ENCODE assay signal across 18 cellular contexts in genomic region chr9:35501941-35502340, GRCh38. TPM values are rescaled to one million over a fixed set of nuclear protein-coding genes. Genes with fewer than 3 reads are reported as not detected.
DNase-seq lines count a peak whose midpoint lies in the region; ATAC-seq, FAIRE-seq and TF ChIP-seq lines count a peak whose summit lies in the region.
"Had no signal": no experiment of that assay in that cellular context is flagged by ENCODE, and none has a peak within 500 bp of the region (broad histone marks: within the 10 kb centered on the region; RNA-seq: fewer than 3 reads in every experiment).

No MANE protein-coding gene starts in this region.

- in situ Hi-C loops in Panc1 (cut with HindIII; ENCODE audit: low pct_unique_long_range_greater_than_20kb, low sequenced_read_pairs), result no loop called here

- POLR2A ChIA-PET in Panc1 (lab: Charles Lee), result no interaction called here

- H3K36me3 ChIP-seq in Panc1 (ENCODE audit: control insufficient read depth, insufficient read depth, low read length), result no peaks in the 10 kb centered on the region
- no peaks in the 10 kb centered on the region for H3K36me3 ChIP-seq in keratinocyte (ENCODE audit: control insufficient read depth in 2 of 2, extremely low read depth in 1 of 2, insufficient read depth in 2 of 2, low read length in 2 of 2)
- H3K36me3 ChIP-seq in tibial artery, result no peaks in the 10 kb centered on the region
- no peaks in the 10 kb centered on the region for H3K36me3 ChIP-seq in uterus
- H3K36me3 ChIP-seq: SJSA1 had no signal

- H3K27me3 ChIP-seq in Panc1 (ENCODE audit: control insufficient read depth, insufficient read depth, low read length) (no peaks in the 10 kb centered on the region), keratinocyte (ENCODE audit: control insufficient read depth, extremely low read depth, insufficient read depth, low read length) (no peaks in the 10 kb centered on the region), tibial artery (no peaks in the 10 kb centered on the region), uterus (no peaks in the 10 kb centered on the region)
- H3K27me3 ChIP-seq: SJSA1 had no signal

- dilution Hi-C loops in keratinocyte (cut with MboI; ENCODE audit: extremely low pct_ligation_motif_present, low sequenced_read_pairs), result no loop called here

- peak; percentile 29 for FAIRE-seq in keratinocyte (lab: Jason Lieb, UNC)

- intact Hi-C loops in Panc1 (cut with micrococcal nuclease; ENCODE audit: unreplicated experiment) (no loop called here), tibial artery (cut with DNase I; ENCODE audit: low total_unique reads) (no loop called here), uterus (cut with DNase I; ENCODE audit: low total_unique reads) (no loop called here), left cardiac atrium (cut with DNase I) (no loop called here)

- H3K9me3 ChIP-seq in Panc1 (ENCODE audit: control insufficient read depth, insufficient read depth, low read depth, low read length) (peaks cover 11% of the 10 kb centered on the region), keratinocyte (ENCODE audit: control insufficient read depth, low read depth, low read length) (no peaks in the 10 kb centered on the region), tibial artery (no peaks in the 10 kb centered on the region), uterus (no peaks in the 10 kb centered on the region)
- H3K9me3 ChIP-seq: SJSA1 had no signal

- no peaks in the 10 kb centered on the region for H3K9me1 ChIP-seq in keratinocyte (ENCODE audit: control insufficient read depth, extremely low read depth, insufficient read depth, low read length)

- no peak for TF ChIP-seq CTCF in Panc1 (IDR thresholded peaks at IDR 0.05)
- no peak for TF ChIP-seq CTCF in keratinocyte (optimal IDR thresholded peaks at IDR 0.05 in 1 of 3, IDR thresholded peaks at IDR 0.05 in 1 of 3, conservative IDR thresholded peaks at IDR 0.05 in 1 of 3; ENCODE audit: extremely low read depth in 1 of 3, insufficient read depth in 2 of 3, low read length in 3 of 3)
- no peak for TF ChIP-seq CTCF in tibial artery (IDR thresholded peaks at IDR 0.05)
- TF ChIP-seq CTCF in uterus (IDR thresholded peaks at IDR 0.05), result no peak

- BruUV-seq in Panc1 (replicated peaks; lab: Mats Ljungman, UMichigan), result no TSS peak

- H3K4me3 ChIP-seq in Panc1 (ENCODE audit: low read depth in 2 of 2, low read length in 2 of 2) (no peak overlapping the region), keratinocyte (ENCODE audit: control insufficient read depth in 2 of 3, extremely low read depth in 1 of 3, insufficient read depth in 2 of 3, low read depth in 1 of 3, low read length in 3 of 3) (no peak overlapping the region), tibial artery (no peak overlapping the region), uterus (no peak overlapping the region)
- H3K4me3 ChIP-seq: PC-9, SJSA1 had no signal

- H2AFZ ChIP-seq in keratinocyte (ENCODE audit: control insufficient read depth, low read length), result no peak overlapping the region
- H2AFZ ChIP-seq: PC-9 had no signal

- H4K20me1 ChIP-seq in keratinocyte (ENCODE audit: control insufficient read depth, extremely low read depth, insufficient read depth, low read length), result no peaks in the 10 kb centered on the region

- H3K27ac ChIP-seq in Panc1 (ENCODE audit: low read length) (peak overlapping the region; percentile 48; the same call in 1 of the 2 replicates), keratinocyte (ENCODE audit: control insufficient read depth, insufficient read depth, low read length) (no peak overlapping the region), tibial artery (peak overlapping the region; percentile 80 to 83), uterus (no peak overlapping the region)
- H3K27ac ChIP-seq: C4-2B, KMS-11, PC-9, SJSA1 had no signal

- H3K4me2 ChIP-seq in keratinocyte (ENCODE audit: control insufficient read depth, extremely low read depth, insufficient read depth, low read depth, low read length), result no peak overlapping the region
- H3K4me2 ChIP-seq: KMS-11, PC-9 had no signal

- no peak for TF ChIP-seq POLR2A in uterus (IDR thresholded peaks at IDR 0.05)

- CTCF ChIA-PET in Panc1 (lab: Charles Lee), result no interaction called here

- H3K9ac ChIP-seq in keratinocyte (ENCODE audit: control insufficient read depth, extremely low read depth, insufficient read depth, low read length), result no peak overlapping the region
- H3K9ac ChIP-seq: KMS-11 had no signal

- H3K4me1 ChIP-seq in Panc1 (ENCODE audit: control insufficient read depth, insufficient read depth, low read length) (peaks cover 2% of the 10 kb centered on the region; the same call in 1 of the 2 replicates), keratinocyte (ENCODE audit: control insufficient read depth, extremely low read depth, insufficient read depth, low read length) (no peaks in the 10 kb centered on the region), tibial artery (peaks cover 0 to 81% (median 29%) of the 10 kb centered on the region in 4 donors), uterus (peaks cover 0 to 5% of the 10 kb centered on the region in 2 donors)
- H3K4me1 ChIP-seq: SJSA1 had no signal

- no peak for DNase-seq in Panc1 (ENCODE audit: low read depth, low spot score)
- DNase-seq in dermis blood vessel endothelial cell, result peak; percentile 42
- DNase-seq in keratinocyte (ENCODE audit: low read depth, low spot score), result no peak
- no peak for DNase-seq in tibial artery
- no peak for DNase-seq in uterus
- DNase-seq in left cardiac atrium, result no peak
- DNase-seq in GOT3 (lab: John Stamatoyannopoulos, UW), result no peak
- DNase-seq: ACHN, H7, MV-4-11, NCI-H1694 treated with DMSO at 0.1 percent for 48 hours, NCI-H2107, NCI-H510A, NCI-H748 treated with DMSO at 0.1 percent for 48 hours, PC-9 had no signal

- ATAC-seq in Panc1 (no peak), left cardiac atrium (no peak)

- peaks cover 35% of the 10 kb centered on the region for H3K79me2 ChIP-seq in keratinocyte (ENCODE audit: control insufficient read depth, insufficient read depth, low read length)

RNA-seq across cellular contexts. Expression of gene RUSC2, which starts 12.0 kb away (rescaled TPM):
- total RNA-seq in Panc1 (2021; ENCODE audit: unreplicated experiment) (49.9 TPM), dermis blood vessel endothelial cell (15.8 and 24.5 TPM in 2 replicates), uterus (10 to 100 TPM in 3 of 4 donors, 1 to 10 TPM in 1; 10.0 to 60.2 (median 16.8) TPM), left cardiac atrium (10 to 100 TPM; 32.2 to 43.0 TPM)
- polyA plus RNA-seq in Panc1 (2012; ENCODE audit: insufficient read length), result 30.4 TPM
- polyA plus RNA-seq in keratinocyte, result 4.2 to 7.9 TPM (median 6.3 TPM) in 3 replicates
- polyA plus RNA-seq in keratinocyte (2011; ENCODE audit: low read depth), result 1.8 TPM
- polyA plus RNA-seq in keratinocyte (2011; cell fraction: cytosol; rRNA removed), result 4.0 and 5.0 TPM in 2 replicates
- polyA plus RNA-seq in keratinocyte (2011; cell fraction: nucleus; rRNA removed), result 15.7 and 21.6 TPM in 2 replicates
- polyA plus RNA-seq in keratinocyte (2012; ENCODE audit: low replicate concordance), result 4.4 and 8.1 TPM in 2 replicates
- polyA minus RNA-seq in keratinocyte, result 30.9 to 43.2 TPM (median 32.3 TPM) in 3 replicates
- polyA minus RNA-seq in keratinocyte (2011; cell fraction: cytosol; rRNA and poly(A)+ RNA removed), result 14.2 TPM
- 17.0 and 18.2 TPM in 2 replicates for polyA minus RNA-seq in keratinocyte (2011; cell fraction: nucleus; rRNA and poly(A)+ RNA removed)

Comparison
In these comparisons a context has a peak if more than half of its experiments do, and no peak if none do; other contexts are left out.
1. H3K27ac ChIP-seq: peak in Panc1 (single experiment) and tibial artery (2 of 2); none in keratinocyte (single experiment) and uterus (0 of 2).